7 cellular contexts compared by ENCODE assay signal in genomic region chr15:51801391-51801835, GRCh38. TPM values are rescaled to one million over a fixed set of nuclear protein-coding genes. Genes with fewer than 3 reads are reported as not detected.
A peak's percentile ranks its signal among the peaks of the same experiment; 100 is the strongest.
DNase-seq lines count a peak whose midpoint lies in the region; ATAC-seq and TF ChIP-seq lines count a peak whose summit lies in the region.

No MANE protein-coding gene starts in this region.

- peak; percentile 8 for DNase-seq in GM13977 (ENCODE audit: low spot score)
- DNase-seq in NCI-H524 treated with DMSO at 0.1 percent for 48 hours (lab: John Stamatoyannopoulos, UW), result peak; percentile 94
- DNase-seq in esophagus muscularis mucosa (ENCODE audit: extremely low spot score), result no peak
- DNase-seq in psoas muscle, result peak; percentile 20 to 52
- DNase-seq in NK-92 (lab: John Stamatoyannopoulos, UW; ENCODE audit: unreplicated experiment), result no peak
- no peak for DNase-seq in SKM-1 treated with dmso at 0.1 percent for 144 hours (lab: John Stamatoyannopoulos, UW; ENCODE audit: unreplicated experiment)
- DNase-seq in NCI-H1048 (lab: John Stamatoyannopoulos, UW), result no peak

- peak in 1 of 4 donors; percentile 61 for ATAC-seq in psoas muscle

- H3K9me3 ChIP-seq in esophagus muscularis mucosa, result no peaks in the 10 kb centered on the region
- H3K9me3 ChIP-seq in psoas muscle, result no peaks in the 10 kb centered on the region

- no peak for TF ChIP-seq EP300 in esophagus muscularis mucosa (IDR thresholded peaks at IDR 0.05)

- TF ChIP-seq CTCF in GM13977 (IDR thresholded peaks at IDR 0.05; ENCODE audit: extremely low read depth, insufficient read depth, missing control alignments) (peak; percentile 59), esophagus muscularis mucosa (IDR thresholded peaks at IDR 0.05) (peak; percentile 6 to 47 (median 18)), psoas muscle (IDR thresholded peaks at IDR 0.05) (peak; percentile 40)

- H3K36me3 ChIP-seq in esophagus muscularis mucosa (peaks cover 5 to 73% (median 20%) of the 10 kb centered on the region in 4 donors), psoas muscle (ENCODE audit: insufficient read depth in 1 of 2, low read depth in 1 of 2) (peaks cover 0 to 20% of the 10 kb centered on the region in 2 donors)

- intact Hi-C loops in esophagus muscularis mucosa (cut with DNase I), result no loop called here
- intact Hi-C loops in psoas muscle (cut with DNase I), result no loop called here

- 70% methylated on average over 3 of the region's 3 CpGs for WGBS in esophagus muscularis mucosa
- 22 to 46% (median 33%) methylated on average over 3 of the region's 3 CpGs for WGBS in psoas muscle, 3 donors

- H3K27ac ChIP-seq in esophagus muscularis mucosa (replicated peaks in 1 of 4) (no peak overlapping the region), psoas muscle (no peak overlapping the region)

- in situ Hi-C loops in GM13977 (cut with MboI; ENCODE audit: low pct_unique_long_range_greater_than_20kb, low sequenced_read_pairs, unreplicated experiment), result no loop called here

- H3K4me3 ChIP-seq in esophagus muscularis mucosa (no peak overlapping the region), psoas muscle (no peak overlapping the region)

- TF ChIP-seq POLR2A in esophagus muscularis mucosa (IDR thresholded peaks at IDR 0.05; ENCODE audit: low read depth), result no peak

- no peaks in the 10 kb centered on the region for H3K4me1 ChIP-seq in esophagus muscularis mucosa
- H3K4me1 ChIP-seq in psoas muscle, result no peaks in the 10 kb centered on the region

- H3K27me3 ChIP-seq in esophagus muscularis mucosa, result no peaks in the 10 kb centered on the region
- no peaks in the 10 kb centered on the region for H3K27me3 ChIP-seq in psoas muscle (ENCODE audit: insufficient read depth in 3 of 3, low read length in 2 of 3)

RNA-seq across cellular contexts. Expression of gene TMOD3, which starts 28.0 kb away (rescaled TPM):
- total RNA-seq in esophagus muscularis mucosa, result 10 to 100 TPM; 16.2 to 27.9 (median 24.7) TPM
- 10 to 100 TPM in 1 of 4 donors, 1 to 10 TPM in 3; 6.4 to 22.6 (median 7.9) TPM for total RNA-seq in psoas muscle
- 10 to 100 TPM in 1 of 3 donors, 1 to 10 TPM in 2; 1.8 to 12.0 (median 4.1) TPM for polyA plus RNA-seq in psoas muscle

RNA-seq across cellular contexts. Expression of gene TMOD2, which starts 50.0 kb away (rescaled TPM):
- 10 to 100 TPM; 14.6 to 24.9 (median 19.5) TPM for total RNA-seq in esophagus muscularis mucosa
- total RNA-seq in psoas muscle, result 1 to 10 TPM; 2.1 to 5.8 (median 2.1) TPM
- 1 to 10 TPM in 1 of 3 donors, under 1 TPM in 2; 0.49 to 2.6 (median 0.82) TPM for polyA plus RNA-seq in psoas muscle

Comparison
In these comparisons a context has a peak if more than half of its experiments do, and no peak if none do; other contexts are left out.
1. DNase-seq: peak in GM13977 (single experiment), NCI-H524 treated with DMSO at 0.1 percent for 48 hours (single experiment) and psoas muscle (2 of 2); none in esophagus muscularis mucosa (single experiment), NK-92 (single experiment), SKM-1 treated with dmso at 0.1 percent for 144 hours (single experiment) and NCI-H1048 (single experiment).
2. Peak in every context shown above with its lines, with median percentiles within 50 percentile points of each other: CTCF ChIP-seq.